In genomic region chr2:212098966-212099365, GRCh38 we compare ENCODE assay signal across 30 cellular contexts.
"Had no signal": no experiment of that assay in that cellular context is flagged by ENCODE, and none has a peak within 500 bp of the region (broad histone marks: within the 10 kb centered on the region; RNA-seq: fewer than 3 reads in every experiment).

No MANE protein-coding gene starts in this region.

- H3K27ac ChIP-seq: colonic mucosa, coronary artery, dorsolateral prefrontal cortex, epithelial cell of prostate, esophagus muscularis mucosa, esophagus squamous epithelium, foreskin keratinocyte, gastrocnemius medialis, gastroesophageal sphincter, heart left ventricle, heart right ventricle, hepatocyte had no signal

- H3K4me2 ChIP-seq: hepatocyte had no signal

- H3K4me3 ChIP-seq: colonic mucosa, coronary artery, dorsolateral prefrontal cortex, esophagus muscularis mucosa, esophagus squamous epithelium, gastrocnemius medialis, gastroesophageal sphincter, heart left ventricle, heart right ventricle, hepatocyte had no signal

- H2AFZ ChIP-seq: hepatocyte had no signal

- ATAC-seq: effector memory CD8-positive, alpha-beta T cell; esophagus mucosa; foreskin keratinocyte; gastrocnemius medialis; gastroesophageal sphincter; heart left ventricle; heart right ventricle had no signal

- H3K4me1 ChIP-seq: colonic mucosa, esophagus muscularis mucosa, esophagus squamous epithelium, foreskin keratinocyte, gastrocnemius medialis, gastroesophageal sphincter, heart left ventricle, heart right ventricle had no signal

- H3K36me3 ChIP-seq: colonic mucosa, esophagus muscularis mucosa, esophagus squamous epithelium, gastrocnemius medialis, gastroesophageal sphincter, heart left ventricle, heart right ventricle had no signal

- FAIRE-seq: colon, endometrium, endothelial cell of umbilical vein, frontal cortex had no signal

- H3K27me3 ChIP-seq: colonic mucosa, dorsolateral prefrontal cortex, esophagus muscularis mucosa, esophagus squamous epithelium, foreskin keratinocyte, gastrocnemius medialis, gastroesophageal sphincter, heart left ventricle, heart right ventricle, hepatocyte had no signal

- H3K27me3 Mint-ChIP-seq: dendritic cell treated with granulocyte-macrophage colony-stimulating factor and Interleukin-4, amounts not matched to agents 40 ng/mL and 50 ng/mL, for 4 days; effector memory CD8-positive, alpha-beta T cell had no signal

- H3K9me3 ChIP-seq: colonic mucosa, esophagus muscularis mucosa, esophagus squamous epithelium, gastrocnemius medialis, gastroesophageal sphincter, heart left ventricle, heart right ventricle had no signal

- H3K9me3 Mint-ChIP-seq: dendritic cell treated with granulocyte-macrophage colony-stimulating factor and Interleukin-4, amounts not matched to agents 40 ng/mL and 50 ng/mL, for 4 days; endodermal cell had no signal

- H3K79me2 ChIP-seq: hepatocyte had no signal

- DNase-seq: colonic mucosa; cortex of kidney; dermis blood vessel endothelial cell; dorsolateral prefrontal cortex; effector CD4-positive, alpha-beta T cell; effector CD8-positive, alpha-beta T cell; effector memory CD4-positive, alpha-beta T cell; effector memory CD8-positive, alpha-beta T cell; endodermal cell; erythroblast; esophagus squamous epithelium; foreskin fibroblast; foreskin keratinocyte; foreskin melanocyte; gastrocnemius medialis; glutamatergic neuron; head of caudate nucleus; heart left ventricle; heart right ventricle had no signal

- H3K4me3 Mint-ChIP-seq: dendritic cell treated with granulocyte-macrophage colony-stimulating factor and Interleukin-4, amounts not matched to agents 40 ng/mL and 50 ng/mL, for 4 days; effector memory CD8-positive, alpha-beta T cell; endodermal cell had no signal

- H3K27ac Mint-ChIP-seq: dendritic cell treated with granulocyte-macrophage colony-stimulating factor and Interleukin-4, amounts not matched to agents 40 ng/mL and 50 ng/mL, for 4 days; effector memory CD8-positive, alpha-beta T cell; endodermal cell had no signal
